Comparison of ENCODE assay signal across 20 cellular contexts in the genomic region with DNA sequence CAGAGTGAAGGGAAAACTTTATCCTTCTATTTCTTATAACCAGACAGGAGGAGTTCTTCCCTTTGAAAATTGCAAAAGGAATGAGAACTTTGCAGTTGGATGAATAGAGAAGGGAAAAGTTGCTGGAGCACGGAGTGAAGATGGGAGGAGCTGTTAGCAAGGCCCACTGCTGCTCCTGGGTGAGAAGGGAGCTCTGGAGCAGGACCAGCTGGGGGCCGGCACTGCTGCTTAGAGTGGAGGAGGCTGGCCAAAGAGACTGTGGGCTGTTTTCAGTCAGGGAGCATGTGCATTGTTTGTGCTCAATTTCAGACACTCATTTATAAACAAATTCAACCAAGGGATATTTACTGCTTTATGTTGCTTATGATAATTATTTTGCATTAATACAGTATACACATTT.
"Had no signal": no experiment of that assay in that cellular context is flagged by ENCODE, and none has a peak within 500 bp of the region (broad histone marks: within the 10 kb centered on the region; RNA-seq: fewer than 3 reads in every experiment).

No MANE protein-coding gene starts in this region.

- H3K4me3 Mint-ChIP-seq: activated naive CD8-positive, alpha-beta T cell treated with anti-CD3 and anti-CD28 coated beads, Interleukin-2, amount 50 U/mL, for 24 hours; activated T-helper 1 cell treated with anti-CD3 and anti-CD28 coated beads, Interleukin-12 subunit alpha, Interleukin-12 subunit beta, Interleukin-2, Interleukin-4 antibody, amounts not matched to agents 30 ng/mL and 10 ng/mL and 1 ng/mL, durations not matched to agents 14 hours and 24 hours and 36 hours; immature natural killer cell; nephron; T-cell had no signal

- DNase-seq: activated CD4-positive, alpha-beta T cell treated with anti-CD3 and anti-CD28 coated beads for 4 hours; activated naive CD4-positive, alpha-beta T cell treated with Interleukin-2 at 50 U/mL for 16 hours; activated naive CD8-positive, alpha-beta T cell treated with anti-CD3 and anti-CD28 coated beads, Interleukin-2, amount 50 U/mL, for 24 hours; colonic mucosa; gastrocnemius medialis; hippocampal formation; immature natural killer cell; left cardiac atrium; mucosa of descending colon; pancreas; stimulated activated CD4-positive, alpha-beta T cell treated with anti-CD3 and anti-CD28 coated beads, Interleukin-2, amount 100 ng/mL, for 48 hours; stimulated activated CD8-positive, alpha-beta memory T cell treated with anti-CD3 and anti-CD28 coated beads, Interleukin-4, amount 100 ng/mL, for 48 hours; stomach; T-cell; uterus had no signal

- H3K9me3 Mint-ChIP-seq: activated naive CD8-positive, alpha-beta T cell treated with anti-CD3 and anti-CD28 coated beads, Interleukin-2, amount 50 U/mL, for 24 hours; activated T-helper 1 cell treated with anti-CD3 and anti-CD28 coated beads, Interleukin-12 subunit alpha, Interleukin-12 subunit beta, Interleukin-2, Interleukin-4 antibody, amounts not matched to agents 30 ng/mL and 10 ng/mL and 1 ng/mL, durations not matched to agents 14 hours and 24 hours and 36 hours; immature natural killer cell; nephron; T-cell had no signal

- H3K27ac Mint-ChIP-seq: activated naive CD8-positive, alpha-beta T cell treated with anti-CD3 and anti-CD28 coated beads, Interleukin-2, amount 50 U/mL, for 24 hours; activated T-helper 1 cell treated with anti-CD3 and anti-CD28 coated beads, Interleukin-12 subunit alpha, Interleukin-12 subunit beta, Interleukin-2, Interleukin-4 antibody, amounts not matched to agents 30 ng/mL and 10 ng/mL and 1 ng/mL, durations not matched to agents 14 hours and 24 hours and 36 hours; nephron had no signal

- H3K4me1 Mint-ChIP-seq: activated naive CD8-positive, alpha-beta T cell treated with anti-CD3 and anti-CD28 coated beads, Interleukin-2, amount 50 U/mL, for 24 hours had no signal

- ATAC-seq: activated naive CD8-positive, alpha-beta T cell treated with anti-CD3 and anti-CD28 coated beads, Interleukin-2, amount 50 U/mL, for 24 hours; gastrocnemius medialis; mucosa of descending colon; pancreas; T-cell had no signal

- H3K9me3 ChIP-seq: colonic mucosa, gastrocnemius medialis, mucosa of descending colon, pancreas, stomach, uterus had no signal

- H3K4me1 ChIP-seq: colonic mucosa, gastrocnemius medialis, pancreas, stomach, uterus had no signal

- H3K36me3 ChIP-seq: colonic mucosa, uterus had no signal

- FAIRE-seq: astrocyte had no signal

- H3K27me3 Mint-ChIP-seq: activated naive CD8-positive, alpha-beta T cell treated with anti-CD3 and anti-CD28 coated beads, Interleukin-2, amount 50 U/mL, for 24 hours; T-cell had no signal

- H3K27ac ChIP-seq: colonic mucosa, gastrocnemius medialis, pancreas, stomach, uterus, VCaP had no signal

- H3K4me3 ChIP-seq: colonic mucosa, gastrocnemius medialis, lung, mucosa of descending colon, pancreas, stomach, uterus had no signal

- H3K27me3 ChIP-seq: colonic mucosa, gastrocnemius medialis, pancreas, stomach, uterus had no signal
